In the genomic region with DNA sequence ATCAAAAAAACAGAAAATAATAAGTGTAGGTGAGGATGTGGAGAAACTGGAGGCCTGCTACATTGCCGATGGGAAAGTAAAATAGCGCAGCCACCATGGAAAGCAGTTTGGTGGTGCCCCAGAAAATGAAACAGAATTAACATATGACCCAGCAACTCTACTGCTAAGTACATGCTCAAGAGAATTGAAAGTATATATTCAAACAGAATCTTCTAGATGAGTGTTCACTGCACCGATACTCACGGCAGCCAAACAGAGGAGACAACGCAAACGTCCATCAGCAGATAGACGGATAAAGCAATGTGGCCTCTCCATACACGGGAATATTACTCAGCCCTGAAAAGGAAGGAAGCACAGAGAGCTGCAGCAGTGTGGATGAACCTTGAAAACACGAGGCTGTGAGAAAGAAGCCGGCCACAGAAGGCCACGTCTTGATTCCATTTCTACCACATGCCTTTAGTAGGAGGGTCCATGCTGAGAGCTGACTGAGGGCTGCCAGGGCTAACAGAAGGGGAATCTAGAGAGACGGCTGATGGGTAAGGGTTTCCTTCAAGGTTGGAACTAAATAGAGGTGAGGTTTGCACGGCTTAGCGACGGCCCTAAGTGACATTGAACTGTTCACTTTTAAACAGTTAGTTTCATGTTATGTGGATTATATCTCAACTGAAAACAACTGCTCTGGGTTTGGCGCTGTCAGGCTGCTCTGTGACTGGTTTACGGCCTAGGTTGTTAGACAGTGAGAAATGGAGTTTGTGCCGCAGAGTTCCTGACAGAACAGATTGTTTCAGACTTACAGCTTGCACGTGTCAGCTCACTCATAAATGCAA, we compare ENCODE assay signal across 2 cellular contexts.
TF ChIP-seq lines count a peak whose summit lies in the region.

No MANE protein-coding gene starts in this region.

TF ChIP-seq in K562, 482 proteins besides CTCF, POLR2A, EP300 and RAD21:
- peak; percentile 95 for TF ChIP-seq ZNF146 (CRISPR knock-in tag; IDR thresholded peaks at IDR 0.05; ENCODE audit: unreplicated experiment)
- no peak for TF ChIP-seq SUPT5H (IDR thresholded peaks at IDR 0.05)
- TF ChIP-seq RBM25 (IDR thresholded peaks at IDR 0.05; ENCODE audit: low read depth, low read length, severe bottlenecking), result peak; percentile 69
- TF ChIP-seq GTF2A2 (tag; IDR thresholded peaks at IDR 0.05), result no peak
- TF ChIP-seq KAT8 (IDR thresholded peaks at IDR 0.05; ENCODE audit: low read depth), result no peak

TF ChIP-seq in SK-N-SH, 30 proteins besides CTCF, POLR2A, EP300 and RAD21:
- TF ChIP-seq RCOR1 (IDR thresholded peaks at IDR 0.05; ENCODE audit: low read length) (no peak), POLR2AphosphoS5 (IDR thresholded peaks at IDR 0.05; ENCODE audit: low read depth, low read length) (no peak), YY1 (IDR thresholded peaks at IDR 0.05; ENCODE audit: low read depth) (no peak), ZBTB33 (IDR thresholded peaks at IDR 0.05; ENCODE audit: borderline replicate concordance, low read depth) (no peak), NFIC (IDR thresholded peaks at IDR 0.05; ENCODE audit: borderline replicate concordance) (no peak), FOXM1 (IDR thresholded peaks at IDR 0.05; ENCODE audit: low read depth) (no peak), GATA2 (CRISPR knock-in tag; IDR thresholded peaks at IDR 0.05) (no peak), CHD2 (IDR thresholded peaks at IDR 0.05; ENCODE audit: low read length, partially characterized antibody) (no peak)
- TF ChIP-seq, protein P1, sequence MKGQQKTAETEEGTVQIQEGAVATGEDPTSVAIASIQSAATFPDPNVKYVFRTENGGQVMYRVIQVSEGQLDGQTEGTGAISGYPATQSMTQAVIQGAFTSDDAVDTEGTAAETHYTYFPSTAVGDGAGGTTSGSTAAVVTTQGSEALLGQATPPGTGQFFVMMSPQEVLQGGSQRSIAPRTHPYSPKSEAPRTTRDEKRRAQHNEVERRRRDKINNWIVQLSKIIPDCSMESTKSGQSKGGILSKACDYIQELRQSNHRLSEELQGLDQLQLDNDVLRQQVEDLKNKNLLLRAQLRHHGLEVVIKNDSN (IDR thresholded peaks at IDR 0.05; ENCODE audit: borderline replicate concordance, low read depth), result no peak
- TF ChIP-seq, protein P2, sequence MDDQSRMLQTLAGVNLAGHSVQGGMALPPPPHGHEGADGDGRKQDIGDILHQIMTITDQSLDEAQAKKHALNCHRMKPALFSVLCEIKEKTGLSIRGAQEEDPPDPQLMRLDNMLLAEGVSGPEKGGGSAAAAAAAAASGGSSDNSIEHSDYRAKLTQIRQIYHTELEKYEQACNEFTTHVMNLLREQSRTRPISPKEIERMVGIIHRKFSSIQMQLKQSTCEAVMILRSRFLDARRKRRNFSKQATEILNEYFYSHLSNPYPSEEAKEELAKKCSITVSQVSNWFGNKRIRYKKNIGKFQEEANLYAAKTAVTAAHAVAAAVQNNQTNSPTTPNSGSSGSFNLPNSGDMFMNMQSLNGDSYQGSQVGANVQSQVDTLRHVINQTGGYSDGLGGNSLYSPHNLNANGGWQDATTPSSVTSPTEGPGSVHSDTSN (IDR thresholded peaks at IDR 0.05), result no peak
